In the genomic region with DNA sequence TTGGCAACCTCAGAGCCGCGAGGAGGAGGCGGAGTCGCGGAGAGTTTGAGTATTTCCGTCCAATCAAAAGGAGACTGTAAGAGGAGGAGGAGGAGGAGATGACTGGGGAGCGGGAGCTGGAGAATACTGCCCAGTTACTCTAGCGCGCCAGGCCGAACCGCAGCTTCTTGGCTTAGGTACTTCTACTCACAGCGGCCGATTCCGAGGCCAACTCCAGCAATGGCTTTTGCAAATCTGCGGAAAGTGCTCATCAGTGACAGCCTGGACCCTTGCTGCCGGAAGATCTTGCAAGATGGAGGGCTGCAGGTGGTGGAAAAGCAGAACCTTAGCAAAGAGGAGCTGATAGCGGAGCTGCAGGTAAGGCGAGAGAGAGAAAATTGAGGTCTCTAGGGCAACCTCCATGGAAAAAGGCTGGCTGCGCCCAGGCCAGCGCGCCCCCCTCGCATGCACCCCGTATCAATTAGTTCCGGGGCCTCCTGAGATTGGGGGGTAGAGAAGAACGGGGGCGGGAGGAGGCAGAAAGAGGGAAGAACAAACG, we compare ENCODE assay signal across 8 cellular contexts. TPM values are rescaled to one million over a fixed set of nuclear protein-coding genes. Genes with fewer than 3 reads are reported as not detected.
DNase-seq lines count a peak whose midpoint lies in the region; ATAC-seq and TF ChIP-seq lines count a peak whose summit lies in the region.

A gene (plus strand): TSS at position 131 of the 538 bp plus-strand sequence. CDS start 89 bp downstream, at position 220.

- peak within 1 kb of the TSS; percentile 94 for H2AFZ ChIP-seq in DND-41 (ENCODE audit: low read depth, low read length)

- peaks cover 51% of the 10 kb centered on the region for H3K79me2 ChIP-seq in DND-41 (ENCODE audit: insufficient read depth, low read length)

- ATAC-seq in DND-41 (ENCODE audit: insufficient read depth, low read depth) (peak; percentile 75), GM19324 (IDR thresholded peaks at IDR 0.05; ENCODE audit: low FRiP score, unreplicated experiment) (no peak)

- H3K27me3 ChIP-seq in DND-41 (ENCODE audit: insufficient read depth, low read length, poor library complexity) (peaks cover 8% of the 10 kb centered on the region), iPS-20b (ENCODE audit: insufficient read depth, low read length) (no peaks in the 10 kb centered on the region), skeletal muscle satellite cell (ENCODE audit: control insufficient read depth, insufficient read depth, low read length) (peaks cover 21% of the 10 kb centered on the region)

- H3K4me1 ChIP-seq in DND-41 (ENCODE audit: insufficient read depth, low read length) (peaks cover 42% of the 10 kb centered on the region), iPS-20b (ENCODE audit: insufficient read depth, low read length) (peaks cover 21% of the 10 kb centered on the region), skeletal muscle satellite cell (ENCODE audit: control insufficient read depth, insufficient read depth, low read length) (peaks cover 16% of the 10 kb centered on the region)

- H3K9me3 ChIP-seq in DND-41 (ENCODE audit: insufficient read depth, low read length, severe bottlenecking) (no peaks in the 10 kb centered on the region), iPS-20b (ENCODE audit: insufficient read depth, low read depth, low read length) (no peaks in the 10 kb centered on the region), skeletal muscle satellite cell (replicated peaks; ENCODE audit: low read length) (no peaks in the 10 kb centered on the region)

- H3K4me3 ChIP-seq in DND-41 (ENCODE audit: low read depth in 1 of 2, low read length in 2 of 2): peak within 1 kb of the TSS; percentile 95 to 96
- peak within 1 kb of the TSS; percentile 98 for H3K4me3 ChIP-seq in iPS-20b (ENCODE audit: low read length)
- peak within 1 kb of the TSS; percentile 73 for H3K4me3 ChIP-seq in skeletal muscle satellite cell (ENCODE audit: low read length)

- H3K36me3 ChIP-seq in DND-41 (ENCODE audit: insufficient read depth, low read length): peaks cover 33% of the 10 kb centered on the region
- H3K36me3 ChIP-seq in iPS-20b (ENCODE audit: insufficient read depth, low read depth, low read length): peaks cover 22% of the 10 kb centered on the region; the same call in 1 of the 2 replicates
- H3K36me3 ChIP-seq in skeletal muscle satellite cell (ENCODE audit: insufficient read depth, low read length): no peaks in the 10 kb centered on the region

- H4K20me1 ChIP-seq in DND-41 (ENCODE audit: insufficient read depth, low read length): peaks cover 35% of the 10 kb centered on the region; the same call in 1 of the 2 replicates

- peak within 1 kb of the TSS; percentile 97 for H3K9ac ChIP-seq in DND-41 (ENCODE audit: low read depth, low read length)
- H3K9ac ChIP-seq in iPS-20b (ENCODE audit: low read depth, low read length): peak within 1 kb of the TSS; percentile 99
- H3K9ac ChIP-seq in skeletal muscle satellite cell (ENCODE audit: low read depth, low read length): peak within 1 kb of the TSS; percentile 59

- TF ChIP-seq CTCF in DND-41 (IDR thresholded peaks at IDR 0.05; ENCODE audit: borderline replicate concordance, extremely low read depth, low read length, poor library complexity, severe bottlenecking): no peak

- H3K27ac ChIP-seq in DND-41 (ENCODE audit: low read length) (peak within 1 kb of the TSS; percentile 98), iPS-20b (ENCODE audit: low read length) (peak within 1 kb of the TSS; percentile 97)

- DNase-seq in DND-41 (peak; percentile 89), H4 (ENCODE audit: low spot score) (peak; percentile 95), NAMALWA (ENCODE audit: low spot score) (peak; percentile 91), SKM-1 (lab: John Stamatoyannopoulos, UW; ENCODE audit: unreplicated experiment) (peak; percentile 95), brain pericyte (ENCODE audit: low read depth, low spot score) (peak; percentile 29)

- peak within 1 kb of the TSS; percentile 87 for H3K4me2 ChIP-seq in DND-41 (ENCODE audit: insufficient read depth, low read length)
- H3K4me2 ChIP-seq in skeletal muscle satellite cell (ENCODE audit: low read length): peak within 1 kb of the TSS; percentile 90

RNA-seq across cellular contexts. Expression of the gene that starts here (rescaled TPM):
- 338 and 346 TPM in 2 replicates for total RNA-seq in H4 (2014; rRNA removed; shearing (Covaris generic))
- 56.8 and 80.1 TPM in 2 replicates for total RNA-seq in skeletal muscle satellite cell (2012; rRNA removed)

Comparison
In these comparisons a context has a peak if more than half of its experiments do, and no peak if none do; other contexts are left out.
1. DNase-seq: peak in every context shown above with its lines; median percentile 95 in H4; 95 in SKM-1; 91 in NAMALWA; 89 in DND-41; 29 in brain pericyte.